ENCODE assay signal across 18 cellular contexts in genomic region chr11:20483931-20484330, GRCh38.
"Had no signal": no experiment of that assay in that cellular context is flagged by ENCODE, and none has a peak within 500 bp of the region (broad histone marks: within the 10 kb centered on the region; RNA-seq: fewer than 3 reads in every experiment).

No MANE protein-coding gene starts in this region.

- DNase-seq: activated CD4-positive, alpha-beta T cell treated with anti-CD3 and anti-CD28 coated beads for 36 hours; activated CD4-positive, alpha-beta T cell treated with anti-CD3 and anti-CD28 coated beads, Interleukin-2, amount 50 U/mL, for 48 hours; activated T-cell treated with anti-CD3 and anti-CD28 coated beads for 4 hours; body of pancreas; central memory CD4-positive, alpha-beta T cell; foreskin melanocyte; left ventricle myocardium superior; mucosa of descending colon; naive B cell; stimulated activated naive B cell treated with anti-CD40 and anti-IgM and Interleukin-4, amounts not matched to agents 10 μg/mL and 1 μg/mL and 100 μg/mL, for 72 hours had no signal

- H3K36me3 ChIP-seq: esophagus muscularis mucosa, thoracic aorta had no signal

- H3K4me3 ChIP-seq: body of pancreas, esophagus muscularis mucosa, mucosa of descending colon, thoracic aorta had no signal

- H3K9me3 ChIP-seq: body of pancreas, esophagus muscularis mucosa, mucosa of descending colon, thoracic aorta had no signal

- H3K4me3 Mint-ChIP-seq: activated CD4-positive, alpha-beta T cell treated with anti-CD3 and anti-CD28 coated beads for 36 hours; activated naive CD8-positive, alpha-beta T cell; memory B cell; naive B cell; neural crest cell; stimulated activated naive B cell treated with anti-CD40 and anti-IgM and Interleukin-4, amounts not matched to agents 10 μg/mL and 1 μg/mL and 100 μg/mL, for 72 hours had no signal

- H3K4me1 ChIP-seq: body of pancreas, esophagus muscularis mucosa had no signal

- H3K9me3 Mint-ChIP-seq: stimulated activated naive B cell treated with anti-CD40 and anti-IgM and Interleukin-4, amounts not matched to agents 10 μg/mL and 1 μg/mL and 100 μg/mL, for 72 hours had no signal

- H3K27ac Mint-ChIP-seq: activated CD4-positive, alpha-beta T cell treated with anti-CD3 and anti-CD28 coated beads for 36 hours; activated naive CD8-positive, alpha-beta T cell; memory B cell; progenitor cell of endocrine pancreas; stimulated activated naive B cell treated with anti-CD40 and anti-IgM and Interleukin-4, amounts not matched to agents 10 μg/mL and 1 μg/mL and 100 μg/mL, for 72 hours had no signal

- H3K27ac ChIP-seq: body of pancreas, esophagus muscularis mucosa, thoracic aorta had no signal

- H3K27me3 ChIP-seq: body of pancreas, esophagus muscularis mucosa had no signal

- FAIRE-seq: colon, TTC549 had no signal

- H3K4me1 Mint-ChIP-seq: activated CD4-positive, alpha-beta T cell treated with anti-CD3 and anti-CD28 coated beads for 36 hours; neural crest cell; stimulated activated naive B cell treated with anti-CD40 and anti-IgM and Interleukin-4, amounts not matched to agents 10 μg/mL and 1 μg/mL and 100 μg/mL, for 72 hours had no signal

- H3K27me3 Mint-ChIP-seq: activated CD4-positive, alpha-beta T cell treated with anti-CD3 and anti-CD28 coated beads for 36 hours; activated naive CD8-positive, alpha-beta T cell; memory B cell; naive B cell; progenitor cell of endocrine pancreas; stimulated activated naive B cell treated with anti-CD40 and anti-IgM and Interleukin-4, amounts not matched to agents 10 μg/mL and 1 μg/mL and 100 μg/mL, for 72 hours had no signal

- ATAC-seq: activated CD4-positive, alpha-beta T cell treated with anti-CD3 and anti-CD28 coated beads for 36 hours; body of pancreas; left ventricle myocardium superior; mucosa of descending colon; stimulated activated naive B cell treated with anti-CD40 and anti-IgM and Interleukin-4, amounts not matched to agents 10 μg/mL and 1 μg/mL and 100 μg/mL, for 72 hours had no signal
